ENCODE assay signal across 9 cellular contexts in the genomic region with DNA sequence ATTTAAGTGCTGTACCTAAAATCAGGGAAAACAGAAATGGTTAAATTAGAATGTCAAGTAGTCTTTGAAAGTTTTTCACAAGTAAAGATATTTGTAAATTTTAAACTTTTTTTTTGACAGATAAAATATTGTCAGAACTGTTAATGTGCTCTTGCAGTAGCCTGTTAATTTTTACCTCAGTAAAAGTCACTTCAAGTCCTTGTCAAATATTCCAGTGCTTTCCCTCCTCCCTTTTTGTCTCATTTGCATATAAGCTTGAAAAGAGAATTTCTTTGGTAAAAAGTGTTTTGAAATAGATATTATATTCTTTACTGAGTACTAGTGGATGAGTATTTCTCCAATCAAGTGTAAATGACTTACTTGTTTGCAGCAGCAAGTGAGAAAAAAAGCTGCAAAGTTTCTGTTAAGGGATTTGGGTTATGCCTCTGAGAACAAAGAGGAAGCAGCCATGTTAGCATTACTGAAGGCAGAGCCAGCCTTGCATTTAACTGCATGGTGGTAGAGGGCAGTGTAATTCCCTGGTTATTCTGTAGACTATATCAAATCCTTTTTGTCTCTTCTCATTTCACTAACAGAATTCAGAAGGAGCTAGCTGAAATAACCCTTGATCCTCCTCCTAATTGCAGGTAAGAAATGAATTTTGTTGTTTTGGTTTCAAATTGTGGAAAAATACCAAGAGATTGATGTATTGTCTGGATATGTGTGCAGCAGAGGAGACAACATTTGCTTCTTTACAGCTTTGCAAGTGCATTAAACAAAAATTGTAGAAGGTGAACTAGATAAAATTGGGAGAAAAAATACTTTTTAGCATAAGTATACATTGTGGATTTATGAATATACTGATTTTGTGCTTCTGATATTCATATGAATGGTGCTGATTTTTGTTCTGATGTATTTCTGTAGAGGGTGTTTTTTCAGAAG. TPM values are rescaled to one million over a fixed set of nuclear protein-coding genes. Genes with fewer than 3 reads are reported as not detected.
DNase-seq lines count a peak whose midpoint lies in the region; ATAC-seq and TF ChIP-seq lines count a peak whose summit lies in the region.
"Had no signal": no experiment of that assay in that cellular context is flagged by ENCODE, and none has a peak within 500 bp of the region (broad histone marks: within the 10 kb centered on the region; RNA-seq: fewer than 3 reads in every experiment).

No MANE protein-coding gene starts in this region.

- TF ChIP-seq CTCF in testis (IDR thresholded peaks at IDR 0.05), result no peak

- H3K4me3 ChIP-seq in testis, result no peak overlapping the region

- H3K36me3 ChIP-seq in testis (ENCODE audit: low read depth, missing control alignments), result no peaks in the 10 kb centered on the region

- intact Hi-C loops in testis (cut with DNase I; ENCODE audit: low total_unique reads), result no loop called here

- H3K9me3 ChIP-seq in testis, result no peaks in the 10 kb centered on the region
- H3K9me3 ChIP-seq: Caco-2 had no signal

- H3K4me1 ChIP-seq in testis, result peaks cover 37% of the 10 kb centered on the region

- H3K27ac ChIP-seq in testis, result no peak overlapping the region

- ATAC-seq in GM19468 (IDR thresholded peaks at IDR 0.05; ENCODE audit: extremely low read depth, unreplicated experiment), result peak; percentile 22
- ATAC-seq in HG03520 (IDR thresholded peaks at IDR 0.05; ENCODE audit: unreplicated experiment), result peak; percentile 34

- TF ChIP-seq POLR2A in testis (IDR thresholded peaks at IDR 0.05), result no peak

- DNase-seq in NCI-H2107 treated with DMSO at 0.1 percent for 48 hours (lab: John Stamatoyannopoulos, UW; ENCODE audit: unreplicated experiment) (peak; percentile 68), NCI-H2107 (lab: John Stamatoyannopoulos, UW) (no peak), NCI-H774 (lab: John Stamatoyannopoulos, UW) (peak; percentile 22), amniotic stem cell (lab: John Stamatoyannopoulos, UW) (peak; percentile 14), iris pigment epithelial cell (ENCODE audit: low read depth) (peak; percentile 62), testis (peak; percentile 60)

- no peaks in the 10 kb centered on the region for H3K27me3 ChIP-seq in testis

RNA-seq across cellular contexts. Expression of a gene that starts 3.3 kb away (rescaled TPM):
- total RNA-seq in testis, result 100 to 1,000 TPM; 113 to 138 TPM
- polyA plus RNA-seq in testis (ENCODE audit: insufficient read depth, low read depth, low replicate concordance), result 111 TPM
